Comparison of ENCODE assay signal across 21 cellular contexts in genomic region chr14:67570453-67570852, GRCh38.
"Had no signal": no experiment of that assay in that cellular context is flagged by ENCODE, and none has a peak within 500 bp of the region (broad histone marks: within the 10 kb centered on the region; RNA-seq: fewer than 3 reads in every experiment).

No MANE protein-coding gene starts in this region.

- H3K27ac ChIP-seq: coronary artery, esophagus squamous epithelium, heart right ventricle, left lung, neural progenitor cell, parathyroid adenoma, psoas muscle, sigmoid colon, testis, tibial artery had no signal

- H3K27me3 ChIP-seq: esophagus squamous epithelium, heart right ventricle, left lung, neural progenitor cell, sigmoid colon, testis had no signal

- DNase-seq: dermis blood vessel endothelial cell; effector memory CD8-positive, alpha-beta T cell; erythroblast; esophagus squamous epithelium; foreskin melanocyte; glutamatergic neuron; heart right ventricle; left cardiac atrium; left lung; mesenchymal stem cell; naive thymus-derived CD4-positive, alpha-beta T cell; psoas muscle; right cardiac atrium; stimulated activated CD4-positive, alpha-beta T cell treated with anti-CD3 and anti-CD28 coated beads, Interleukin-2, amount 100 ng/mL, for 24 hours; stimulated activated naive B cell treated with anti-CD40 and anti-IgM and Interleukin-4, amounts not matched to agents 10 μg/mL and 1 μg/mL and 100 μg/mL, for 72 hours; testis had no signal

- H3K4me1 ChIP-seq: heart right ventricle, left lung, sigmoid colon, testis, tibial artery had no signal

- H3K9me3 ChIP-seq: esophagus squamous epithelium, heart right ventricle, left lung, psoas muscle, sigmoid colon, testis, tibial artery had no signal

- H3K36me3 ChIP-seq: esophagus squamous epithelium, heart right ventricle, left lung, neural progenitor cell, sigmoid colon had no signal

- H3K4me3 ChIP-seq: coronary artery, esophagus squamous epithelium, heart right ventricle, left lung, neural progenitor cell, psoas muscle, sigmoid colon, testis, tibial artery had no signal
